In genomic region chr7:18191329-18191728, GRCh38 we compare ENCODE assay signal across 21 cellular contexts.
DNase-seq lines count a peak whose midpoint lies in the region; ATAC-seq, FAIRE-seq and TF ChIP-seq lines count a peak whose summit lies in the region.
"Had no signal": no experiment of that assay in that cellular context is flagged by ENCODE, and none has a peak within 500 bp of the region (broad histone marks: within the 10 kb centered on the region; RNA-seq: fewer than 3 reads in every experiment).

No MANE protein-coding gene starts in this region.

- no peaks in the 10 kb centered on the region for H3K36me3 Mint-ChIP-seq in HFFc6 (ENCODE audit: low read depth)
- H3K36me3 Mint-ChIP-seq: CD4-positive, CD25-positive, alpha-beta regulatory T cell had no signal

- H3K9me1 ChIP-seq in endothelial cell of umbilical vein (replicated peaks; ENCODE audit: control insufficient read depth, extremely low read depth, insufficient read depth, low read length), result no peaks in the 10 kb centered on the region

- no peaks in the 10 kb centered on the region for H3K4me1 Mint-ChIP-seq in HFFc6 (ENCODE audit: low read depth)
- H3K4me1 Mint-ChIP-seq: CD4-positive, CD25-positive, alpha-beta regulatory T cell had no signal

- intact Hi-C loops in endothelial cell of umbilical vein (cut with micrococcal nuclease), result no loop called here

- no peak overlapping the region for H3K27ac Mint-ChIP-seq in HFFc6
- H3K27ac Mint-ChIP-seq: CD4-positive, CD25-positive, alpha-beta regulatory T cell had no signal

- no peak overlapping the region for H2AFZ ChIP-seq in endothelial cell of umbilical vein (ENCODE audit: low read depth, low read length)
- H2AFZ ChIP-seq: PC-9 had no signal

- DNase-seq in NOMO-1 treated with dmso at 0.1 percent for 144 hours (lab: John Stamatoyannopoulos, UW; ENCODE audit: unreplicated experiment), result peak; percentile 17
- no peak for DNase-seq in NOMO-1 treated with DMSO at 0.1 percent for 48 hours (lab: John Stamatoyannopoulos, UW; ENCODE audit: unreplicated experiment)
- peak; percentile 21 for DNase-seq in SK-MEL-5 (ENCODE audit: low read depth, low spot score)
- DNase-seq in endothelial cell of umbilical vein (ENCODE audit: low read depth, low spot score), result peak; percentile 62
- DNase-seq in HFFc6, result no peak
- no peak for DNase-seq in HT-29 (ENCODE audit: low spot score)
- DNase-seq: BE2C; CD4-positive, CD25-positive, alpha-beta regulatory T cell; DMS79 treated with DMSO at 0.1 percent for 48 hours; GOT3; KBM-7; NCI-H1092; NCI-H1436 treated with DMSO at 0.1 percent for 48 hours; NCI-H2029; NCI-H446 treated with DMSO at 0.1 percent for 48 hours; PC-9; SW 1271 had no signal

- H3K27ac ChIP-seq in endothelial cell of umbilical vein (ENCODE audit: insufficient read depth, low read depth, low read length), result no peak overlapping the region
- H3K27ac ChIP-seq: PC-9, RWPE1, SJSA1 had no signal

- CTCF ChIA-PET in endothelial cell of umbilical vein (lab: Charles Lee), result interaction anchor here (0.8 to 1.1 kb wide), 4 partner anchors 29 to 421 kb away, joined by 3 to 4 read pairs (median 3); no protein-coding TSS in a partner anchor

- no peak for ATAC-seq in HG03039 (IDR thresholded peaks at IDR 0.05; ENCODE audit: unreplicated experiment)

- H3K4me3 Mint-ChIP-seq in HFFc6, result no peak overlapping the region
- H3K4me3 Mint-ChIP-seq: CD4-positive, CD25-positive, alpha-beta regulatory T cell had no signal

- FAIRE-seq in endothelial cell of umbilical vein (lab: Jason Lieb, UNC), result peak; percentile 44
- FAIRE-seq: A204.1 had no signal

- no peak for TF ChIP-seq POLR2A in endothelial cell of umbilical vein (IDR thresholded peaks at IDR 0.05; ENCODE audit: low read depth, low read length)

- no peaks in the 10 kb centered on the region for H4K20me1 ChIP-seq in endothelial cell of umbilical vein (replicated peaks; ENCODE audit: control insufficient read depth, extremely low read depth, insufficient read depth, low read length)

- H3K27me3 Mint-ChIP-seq in HFFc6 (ENCODE audit: insufficient read depth), result peaks cover 6% of the 10 kb centered on the region
- H3K27me3 Mint-ChIP-seq: CD4-positive, CD25-positive, alpha-beta regulatory T cell had no signal

- no peaks in the 10 kb centered on the region for H3K79me2 ChIP-seq in endothelial cell of umbilical vein (ENCODE audit: control insufficient read depth, insufficient read depth, low read length)

- peaks cover 6% of the 10 kb centered on the region for H3K4me1 ChIP-seq in endothelial cell of umbilical vein (ENCODE audit: control insufficient read depth, extremely low read depth, insufficient read depth, low read length)
- H3K4me1 ChIP-seq: SJSA1 had no signal

- H3K9me3 Mint-ChIP-seq in HFFc6, result no peaks in the 10 kb centered on the region

- TF ChIP-seq CTCF in endothelial cell of umbilical vein (IDR thresholded peaks at IDR 0.05; ENCODE audit: extremely low read depth in 1 of 2, insufficient read depth in 1 of 2, low read depth in 1 of 2, low read length in 2 of 2), result no peak
- no peak for TF ChIP-seq CTCF in HFFc6 (IDR thresholded peaks at IDR 0.05)

- no peaks in the 10 kb centered on the region for H3K27me3 ChIP-seq in endothelial cell of umbilical vein (ENCODE audit: control insufficient read depth in 2 of 2, insufficient read depth in 2 of 2, low read length in 2 of 2)
- H3K27me3 ChIP-seq: BE2C, SJSA1 had no signal

- no peak overlapping the region for H3K9ac ChIP-seq in endothelial cell of umbilical vein (replicated peaks; ENCODE audit: extremely low read depth, insufficient read depth, low read length)

- H3K4me3 ChIP-seq in endothelial cell of umbilical vein (replicated peaks in 1 of 3; ENCODE audit: insufficient read depth in 1 of 3, low read depth in 1 of 3, low read length in 3 of 3), result no peak overlapping the region
- H3K4me3 ChIP-seq: PC-9, SJSA1 had no signal

- no peak overlapping the region for H3K4me2 ChIP-seq in endothelial cell of umbilical vein (ENCODE audit: insufficient read depth, low read length)
- H3K4me2 ChIP-seq: PC-9 had no signal

- in situ Hi-C loops in SK-MEL-5 (cut with HindIII; ENCODE audit: low pct_unique_long_range_greater_than_20kb, low sequenced_read_pairs), result no loop called here

- no TSS peak for BruUV-seq in endothelial cell of umbilical vein (replicated peaks; lab: Mats Ljungman, UMichigan)

- POLR2A ChIA-PET in endothelial cell of umbilical vein (lab: Charles Lee), result no interaction called here

- no peaks in the 10 kb centered on the region for H3K36me3 ChIP-seq in endothelial cell of umbilical vein (ENCODE audit: control insufficient read depth in 2 of 2, extremely low read depth in 1 of 2, insufficient read depth in 2 of 2, low read length in 2 of 2)
- H3K36me3 ChIP-seq: BE2C, SJSA1 had no signal

- dilution Hi-C loops in endothelial cell of umbilical vein (cut with MboI; ENCODE audit: extremely low pct_ligation_motif_present, low sequenced_read_pairs), result no loop called here

- no peaks in the 10 kb centered on the region for H3K9me3 ChIP-seq in endothelial cell of umbilical vein (replicated peaks; ENCODE audit: control insufficient read depth, insufficient read depth, low read length)
- H3K9me3 ChIP-seq: BE2C, SJSA1 had no signal

TF ChIP-seq in endothelial cell of umbilical vein, 7 proteins besides CTCF, POLR2A, EP300 and RAD21:
- TF ChIP-seq EZH2 (IDR thresholded peaks at IDR 0.05; ENCODE audit: borderline replicate concordance, low read depth, low read length, severe bottlenecking), result no peak

Comparison
In these comparisons a context has a peak if more than half of its experiments do, and no peak if none do; other contexts are left out.
1. DNase-seq: peak in NOMO-1 treated with dmso at 0.1 percent for 144 hours (single experiment), SK-MEL-5 (single experiment) and endothelial cell of umbilical vein (single experiment); none in NOMO-1 treated with DMSO at 0.1 percent for 48 hours (single experiment), HFFc6 (single experiment) and HT-29 (single experiment).